ENCODE assay signal across 26 cellular contexts in genomic region chr4:80409798-80410197, GRCh38.
"Had no signal": no experiment of that assay in that cellular context is flagged by ENCODE, and none has a peak within 500 bp of the region (broad histone marks: within the 10 kb centered on the region; RNA-seq: fewer than 3 reads in every experiment).

No MANE protein-coding gene starts in this region.

- H3K27ac Mint-ChIP-seq: dendritic cell treated with granulocyte-macrophage colony-stimulating factor and Interleukin-4, amounts not matched to agents 40 ng/mL and 50 ng/mL, for 4 days; effector memory CD8-positive, alpha-beta T cell; endodermal cell; immature natural killer cell; mesothelial cell of epicardium had no signal

- H3K27me3 Mint-ChIP-seq: dendritic cell treated with granulocyte-macrophage colony-stimulating factor and Interleukin-4, amounts not matched to agents 40 ng/mL and 50 ng/mL, for 4 days had no signal

- H3K27ac ChIP-seq: colonic mucosa, epithelial cell of prostate, esophagus squamous epithelium, gastrocnemius medialis, heart left ventricle, hepatocyte, left ventricle myocardium inferior, lower lobe of right lung had no signal

- H3K36me3 Mint-ChIP-seq: immature natural killer cell, mesothelial cell of epicardium had no signal

- H3K4me3 ChIP-seq: colonic mucosa, esophagus squamous epithelium, gastrocnemius medialis, heart left ventricle, hepatocyte, left ventricle myocardium inferior, lower lobe of right lung, mucosa of descending colon had no signal

- H3K4me3 Mint-ChIP-seq: dendritic cell treated with granulocyte-macrophage colony-stimulating factor and Interleukin-4, amounts not matched to agents 40 ng/mL and 50 ng/mL, for 4 days; effector memory CD8-positive, alpha-beta T cell; endodermal cell; immature natural killer cell; mesothelial cell of epicardium had no signal

- H3K36me3 ChIP-seq: colonic mucosa, esophagus squamous epithelium, gastrocnemius medialis, heart left ventricle, left ventricle myocardium inferior, lower lobe of right lung had no signal

- H3K4me1 ChIP-seq: colonic mucosa, esophagus squamous epithelium, gastrocnemius medialis, left ventricle myocardium inferior, lower lobe of right lung had no signal

- H3K27me3 ChIP-seq: colonic mucosa, esophagus squamous epithelium, gastrocnemius medialis, heart left ventricle, hepatocyte had no signal

- H3K9me3 ChIP-seq: colonic mucosa, esophagus squamous epithelium, gastrocnemius medialis, heart left ventricle, left ventricle myocardium inferior, lower lobe of right lung, mucosa of descending colon had no signal

- H3K4me1 Mint-ChIP-seq: immature natural killer cell, mesothelial cell of epicardium had no signal

- H2AFZ ChIP-seq: hepatocyte had no signal

- H3K79me2 ChIP-seq: hepatocyte had no signal

- H3K4me2 ChIP-seq: hepatocyte had no signal

- DNase-seq: cerebellar nuclear complex; colonic mucosa; cortex of kidney; effector CD8-positive, alpha-beta T cell; effector memory CD8-positive, alpha-beta T cell; endodermal cell; erythroblast; esophagus squamous epithelium; foreskin fibroblast; foreskin melanocyte; gastrocnemius medialis; heart left ventricle; hypothalamus; immature natural killer cell; islet precursor cell; kidney; kidney glomerular epithelial cell; left colon; left ventricle myocardium inferior; lower lobe of right lung; mesenchymal stem cell; mucosa of descending colon had no signal

- H3K9me3 Mint-ChIP-seq: dendritic cell treated with granulocyte-macrophage colony-stimulating factor and Interleukin-4, amounts not matched to agents 40 ng/mL and 50 ng/mL, for 4 days; effector memory CD8-positive, alpha-beta T cell; endodermal cell; mesothelial cell of epicardium had no signal
